In the genomic region with DNA sequence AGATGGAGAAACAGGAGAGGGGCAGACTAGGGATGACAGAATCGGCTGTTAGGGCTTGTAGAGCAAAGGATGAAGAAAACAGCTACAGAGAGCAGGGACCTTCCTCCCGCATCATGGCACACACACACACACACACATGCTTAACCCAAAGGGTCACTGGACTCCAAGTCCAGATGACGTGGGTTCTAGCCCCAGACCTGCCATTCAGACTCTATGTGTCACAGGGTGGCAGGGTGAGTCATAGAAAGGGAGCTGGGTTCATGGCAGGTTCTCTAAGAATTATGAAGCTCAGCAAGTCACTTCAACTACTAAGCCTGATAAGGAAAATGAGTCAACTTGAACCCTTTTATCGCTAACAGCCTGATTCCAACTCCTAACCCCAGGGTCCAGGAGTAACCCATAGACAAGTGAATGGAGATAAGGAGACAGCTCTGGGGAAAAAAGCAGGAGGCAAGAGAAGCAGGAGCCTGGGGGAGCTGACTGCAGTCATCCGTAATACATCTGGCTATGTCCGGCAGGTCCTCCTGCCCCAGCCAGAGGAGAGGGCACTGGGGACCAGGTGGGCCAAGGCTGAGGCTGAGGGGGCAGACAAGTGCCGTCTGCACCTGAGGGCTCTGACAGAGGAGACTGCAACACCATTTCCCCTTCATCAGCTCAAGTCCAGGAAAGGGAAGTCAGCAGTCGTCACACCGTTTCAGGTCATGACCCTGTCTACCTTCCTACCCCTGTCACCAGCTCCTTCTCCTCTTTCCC, we compare ENCODE assay signal across 9 cellular contexts. TPM values are rescaled to one million over a fixed set of nuclear protein-coding genes. Genes with fewer than 3 reads are reported as not detected.
DNase-seq lines count a peak whose midpoint lies in the region; ATAC-seq and TF ChIP-seq lines count a peak whose summit lies in the region.
"Had no signal": no experiment of that assay in that cellular context is flagged by ENCODE, and none has a peak within 500 bp of the region (broad histone marks: within the 10 kb centered on the region; RNA-seq: fewer than 3 reads in every experiment).

No MANE protein-coding gene starts in this region.

- intact Hi-C loops in colonic mucosa (cut with DNase I): no loop called here

- DNase-seq in EH (ENCODE audit: low read depth) (peak; percentile 96), RPMI8226 (peak; percentile 62), colonic mucosa (no peak), NCI-H82 (lab: John Stamatoyannopoulos, UW) (no peak)
- no peak for DNase-seq in naive thymus-derived CD8-positive, alpha-beta T cell

- POLR2A ChIA-PET in naive thymus-derived CD8-positive, alpha-beta T cell (lab: Charles Lee): interaction anchor here (0.8 to 7.4 kb wide), 8 partner anchors 10 to 125 kb away, joined by 3 to 70 read pairs (median 4); a partner anchor contains a TSS

- TF ChIP-seq CTCF in colonic mucosa (IDR thresholded peaks at IDR 0.05): no peak

- no peaks in the 10 kb centered on the region for H3K27me3 ChIP-seq in colonic mucosa

- H3K36me3 Mint-ChIP-seq in naive thymus-derived CD8-positive, alpha-beta T cell: peaks cover 0 to 2% (median 0%) of the 10 kb centered on the region in 3 donors

- H3K4me1 Mint-ChIP-seq in naive thymus-derived CD8-positive, alpha-beta T cell: peaks cover 36 to 61% (median 58%) of the 10 kb centered on the region in 4 donors

- H3K36me3 ChIP-seq in colonic mucosa: no peaks in the 10 kb centered on the region

- H3K9me3 ChIP-seq in colonic mucosa: no peaks in the 10 kb centered on the region

- H3K9me3 Mint-ChIP-seq in naive thymus-derived CD8-positive, alpha-beta T cell: no peaks in the 10 kb centered on the region

- peak overlapping the region in 1 of 2 donors; percentile 19 for H3K9ac ChIP-seq in colonic mucosa (ENCODE audit: low read depth in 2 of 2, low read length in 2 of 2)

- peaks cover 0 to 7% (median 0%) of the 10 kb centered on the region in 5 donors for H3K27me3 Mint-ChIP-seq in naive thymus-derived CD8-positive, alpha-beta T cell

- peak overlapping the region in 9 of 10 donors; percentile 37 to 70 (median 54) for H3K4me3 Mint-ChIP-seq in naive thymus-derived CD8-positive, alpha-beta T cell

- H3K27ac Mint-ChIP-seq in naive thymus-derived CD8-positive, alpha-beta T cell: peak overlapping the region in 9 of 10 donors; percentile 57 to 93 (median 85)

- peak overlapping the region; percentile 18 for H3K27ac ChIP-seq in colonic mucosa

- H3K4me1 ChIP-seq in colonic mucosa: peaks cover 3% of the 10 kb centered on the region

- ATAC-seq in naive thymus-derived CD8-positive, alpha-beta T cell: peak in 1 of 2 donors; percentile 47
- ATAC-seq in GM19397 (IDR thresholded peaks at IDR 0.05; ENCODE audit: unreplicated experiment) (no peak), HG03280 (IDR thresholded peaks at IDR 0.05; ENCODE audit: unreplicated experiment) (no peak), HG02678 (IDR thresholded peaks at IDR 0.05; ENCODE audit: unreplicated experiment) (no peak)

- no peak overlapping the region for H3K4me3 ChIP-seq in colonic mucosa

RNA-seq across cellular contexts. Expression of a gene that starts 3.6 kb away (rescaled TPM):
- 100 to 1,000 TPM; 116 to 164 TPM for total RNA-seq in colonic mucosa
- total RNA-seq in naive thymus-derived CD8-positive, alpha-beta T cell: 10 to 100 TPM; 91.7 to 97.6 TPM
- 10 to 100 TPM; 19.5 to 43.7 (median 31.1) TPM for polyA plus RNA-seq in naive thymus-derived CD8-positive, alpha-beta T cell

RNA-seq across cellular contexts. Expression of a gene that starts 29.9 kb away (rescaled TPM):
- total RNA-seq in colonic mucosa: 100 to 1,000 TPM; 158 to 188 TPM
- 1 to 10 TPM; 4.0 to 4.7 TPM for total RNA-seq in naive thymus-derived CD8-positive, alpha-beta T cell
- polyA plus RNA-seq in naive thymus-derived CD8-positive, alpha-beta T cell: under 1 TPM; 0.06 to 0.65 (median 0.23) TPM

RNA-seq across cellular contexts. Expression of a gene that starts 35.0 kb away (rescaled TPM):
- 100 to 1,000 TPM; 107 to 123 TPM for total RNA-seq in colonic mucosa
- total RNA-seq in naive thymus-derived CD8-positive, alpha-beta T cell: not detected
- polyA plus RNA-seq in naive thymus-derived CD8-positive, alpha-beta T cell: under 1 TPM; 0.14 to 0.17 (median 0.15) TPM
- total RNA-seq: mononuclear cell had no signal

RNA-seq across cellular contexts. Expression of a gene that starts 38.5 kb away (rescaled TPM):
- 100 to 1,000 TPM in 1 of 2 donors, 10 to 100 TPM in 1; 84.8 to 129 TPM for total RNA-seq in colonic mucosa
- total RNA-seq in naive thymus-derived CD8-positive, alpha-beta T cell: under 1 TPM; 0.91 to 0.93 TPM
- under 1 TPM in 1 of 3 donors, not detected in 2; 0.23 TPM for polyA plus RNA-seq in naive thymus-derived CD8-positive, alpha-beta T cell

Comparison
In these comparisons a context has a peak if more than half of its experiments do, and no peak if none do; other contexts are left out.
1. DNase-seq: peak in EH (single experiment) and RPMI8226 (single experiment); none in colonic mucosa (single experiment), naive thymus-derived CD8-positive, alpha-beta T cell (0 of 10) and NCI-H82 (single experiment).
2. RNA of a gene that starts 29.9 kb away (total RNA-seq): 158 to 188 TPM in colonic mucosa; 4.0 to 4.7 TPM in naive thymus-derived CD8-positive, alpha-beta T cell; every median in the first group is over 10 times any median in the second.
3. RNA of a gene that starts 35.0 kb away (total RNA-seq): 107 to 123 TPM in colonic mucosa; not detected in naive thymus-derived CD8-positive, alpha-beta T cell; every median in the first group is over 100 times any median in the second.